ENCODE assay signal across 8 cellular contexts in the genomic region with DNA sequence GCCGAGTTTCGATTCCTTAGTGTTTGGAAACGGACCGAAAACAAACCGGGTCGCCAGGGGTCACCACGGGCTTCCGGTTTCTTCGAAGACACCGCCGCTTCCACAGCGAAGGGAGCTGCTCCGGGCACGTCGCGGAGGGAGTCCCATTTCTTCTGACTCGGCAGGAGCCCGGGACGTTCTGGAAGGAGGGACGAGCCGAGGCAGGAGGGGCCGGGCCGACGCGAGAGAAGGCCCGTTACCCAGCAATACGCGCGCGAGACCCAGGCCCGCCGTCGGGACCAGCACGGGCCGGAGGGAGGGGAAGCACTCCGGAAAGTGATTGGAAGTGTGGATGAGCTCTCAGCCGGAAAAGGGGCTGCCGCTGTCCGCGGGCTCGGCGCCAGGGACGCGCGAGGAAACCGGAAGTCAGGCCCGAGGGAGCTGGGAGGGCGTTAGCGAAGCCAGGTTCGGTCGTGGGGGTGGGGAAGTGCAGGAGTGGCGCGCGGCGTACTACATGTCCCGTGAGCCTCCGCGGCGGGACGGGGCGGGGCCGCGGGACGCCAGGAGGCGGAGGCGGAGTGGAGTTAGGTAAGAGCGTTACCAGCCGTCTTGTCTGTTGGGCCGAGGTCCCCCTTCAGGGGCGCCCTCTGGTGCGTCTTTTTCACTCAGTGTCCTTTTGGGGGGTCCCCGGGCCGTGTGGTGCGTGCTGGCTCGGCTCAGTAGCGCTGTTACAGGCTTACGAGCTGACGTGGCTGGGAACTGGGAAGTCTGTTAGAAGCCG. TPM values are rescaled to one million over a fixed set of nuclear protein-coding genes. Genes with fewer than 3 reads are reported as not detected.
DNase-seq lines count a peak whose midpoint lies in the region; ATAC-seq, FAIRE-seq and TF ChIP-seq lines count a peak whose summit lies in the region.

A gene with protein sequence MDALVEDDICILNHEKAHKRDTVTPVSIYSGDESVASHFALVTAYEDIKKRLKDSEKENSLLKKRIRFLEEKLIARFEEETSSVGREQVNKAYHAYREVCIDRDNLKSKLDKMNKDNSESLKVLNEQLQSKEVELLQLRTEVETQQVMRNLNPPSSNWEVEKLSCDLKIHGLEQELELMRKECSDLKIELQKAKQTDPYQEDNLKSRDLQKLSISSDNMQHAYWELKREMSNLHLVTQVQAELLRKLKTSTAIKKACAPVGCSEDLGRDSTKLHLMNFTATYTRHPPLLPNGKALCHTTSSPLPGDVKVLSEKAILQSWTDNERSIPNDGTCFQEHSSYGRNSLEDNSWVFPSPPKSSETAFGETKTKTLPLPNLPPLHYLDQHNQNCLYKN (minus strand): TSS at position 188 of the 760 bp plus-strand sequence. CDS start 8,207 bp downstream, outside the sequence.
A gene with protein sequence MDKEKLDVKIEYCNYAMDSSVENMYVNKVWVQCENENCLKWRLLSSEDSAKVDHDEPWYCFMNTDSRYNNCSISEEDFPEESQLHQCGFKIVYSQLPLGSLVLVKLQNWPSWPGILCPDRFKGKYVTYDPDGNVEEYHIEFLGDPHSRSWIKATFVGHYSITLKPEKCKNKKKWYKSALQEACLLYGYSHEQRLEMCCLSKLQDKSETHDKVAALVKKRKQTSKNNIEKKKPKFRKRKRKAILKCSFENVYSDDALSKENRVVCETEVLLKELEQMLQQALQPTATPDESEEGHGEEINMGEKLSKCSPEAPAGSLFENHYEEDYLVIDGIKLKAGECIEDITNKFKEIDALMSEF (plus strand): TSS at position 85 of the 760 bp plus-strand sequence. CDS start 64,348 bp downstream, outside the sequence.

- H3K27ac Mint-ChIP-seq in T-cell: peak within 1 kb of the TSS; percentile 95 to 99

- H3K4me3 Mint-ChIP-seq in T-cell: peak within 1 kb of the TSS; percentile 88 to 99 (median 96)

- peaks cover 0 to 10% (median 6%) of the 10 kb centered on the region in 3 donors for H3K9me3 Mint-ChIP-seq in T-cell

- H3K36me3 ChIP-seq in left ventricle myocardium inferior: peaks cover 17% of the 10 kb centered on the region
- no peaks in the 10 kb centered on the region for H3K36me3 ChIP-seq in prostate gland

- H3K27me3 ChIP-seq in left ventricle myocardium inferior (ENCODE audit: low read depth): no peaks in the 10 kb centered on the region
- H3K27me3 ChIP-seq in prostate gland (replicated peaks; ENCODE audit: insufficient read depth): no peaks in the 10 kb centered on the region

- peak; percentile 83 for TF ChIP-seq POLR2A in GM12892 (IDR thresholded peaks at IDR 0.05; ENCODE audit: low read depth, low read length)
- peak; percentile 85 for TF ChIP-seq POLR2A in prostate gland (IDR thresholded peaks at IDR 0.05)

- FAIRE-seq in GM12892 (lab: Jason Lieb, UNC) (peak; percentile 100), urothelium cell line (lab: Jason Lieb, UNC) (peak; percentile 97)

- H3K9me3 ChIP-seq in left ventricle myocardium inferior (replicated peaks) (peaks cover 27% of the 10 kb centered on the region), prostate gland (no peaks in the 10 kb centered on the region)

- intact Hi-C loops in left ventricle myocardium inferior (cut with micrococcal nuclease): no loop called here
- intact Hi-C loops in prostate gland (cut with DNase I): no loop called here

- under 1% methylated on average over 66 of the region's 79 CpGs for WGBS in prostate gland

- DNase-seq in GM12892 (ENCODE audit: insufficient read length) (peak; percentile 44), NCI-H1436 treated with DMSO at 0.1 percent for 48 hours (lab: John Stamatoyannopoulos, UW) (peak; percentile 22), T-cell (peak; percentile 81 to 93 (median 88)), amniotic stem cell (lab: John Stamatoyannopoulos, UW) (peak; percentile 94), left ventricle myocardium inferior (peak; percentile 97), prostate gland (ENCODE audit: low spot score) (peak; percentile 96), urothelium cell line (ENCODE audit: low spot score) (peak; percentile 90)

- no peaks in the 10 kb centered on the region for H3K27me3 Mint-ChIP-seq in T-cell

- POLR2A ChIA-PET in T-cell (lab: Charles Lee): interaction anchor here in 1 of 2 donors (0.5 to 1.7 kb wide), 8 partner anchors 9 to 977 kb away, joined by 3 to 20 read pairs (median 4); no protein-coding TSS in a partner anchor

- peaks cover 47 to 65% (median 55%) of the 10 kb centered on the region in 3 donors for H3K4me1 Mint-ChIP-seq in T-cell

- H3K4me3 ChIP-seq in left ventricle myocardium inferior (peak within 1 kb of the TSS; percentile 83), prostate gland (peak within 1 kb of the TSS; percentile 63 to 64)

- H3K4me1 ChIP-seq in left ventricle myocardium inferior (peaks cover 78% of the 10 kb centered on the region), prostate gland (replicated peaks) (peaks cover 5% of the 10 kb centered on the region)

- peaks cover 18% of the 10 kb centered on the region for H3K36me3 Mint-ChIP-seq in T-cell

- ATAC-seq in HG02852 (IDR thresholded peaks at IDR 0.05; ENCODE audit: unreplicated experiment) (peak; percentile 89), T-cell (replicated peaks in 1 of 4) (peak; percentile 89 to 97 (median 92))

- H3K27ac ChIP-seq in left ventricle myocardium inferior (replicated peaks) (peak within 1 kb of the TSS; percentile 99), prostate gland (peak within 1 kb of the TSS; percentile 95 to 98)

- TF ChIP-seq CTCF in left ventricle myocardium inferior (IDR thresholded peaks at IDR 0.05; ENCODE audit: borderline replicate concordance): peak; percentile 14
- peak in 3 of 4 experiments; percentile 7 to 42 (median 42) for TF ChIP-seq CTCF in prostate gland (IDR thresholded peaks at IDR 0.05)

- CTCF ChIA-PET in T-cell (lab: Charles Lee): interaction anchor here (0.6 to 2.2 kb wide), 10 partner anchors 12 to 668 kb away, joined by 3 to 19 read pairs (median 4); no protein-coding TSS in a partner anchor

RNA-seq across cellular contexts. Expression of the first gene that starts in this region (rescaled TPM):
- 31.0 TPM for polyA plus RNA-seq in GM12892 (2012; ENCODE audit: missing spikeins)
- 10 to 100 TPM; 29.5 to 38.6 (median 30.6) TPM for total RNA-seq in T-cell
- total RNA-seq in left ventricle myocardium inferior: 37.5 TPM
- total RNA-seq in prostate gland: 10 to 100 TPM; 45.4 to 55.2 TPM

RNA-seq across cellular contexts. Expression of the second gene that starts in this region (rescaled TPM):
- polyA plus RNA-seq in GM12892 (2012; ENCODE audit: missing spikeins): 0.34 TPM
- under 1 TPM in 4 of 5 donors, not detected in 1; 0.23 to 0.79 (median 0.50) TPM for total RNA-seq in T-cell
- 2.2 TPM for total RNA-seq in left ventricle myocardium inferior
- total RNA-seq in prostate gland: 1 to 10 TPM in 1 of 2 donors, under 1 TPM in 1; 0.80 to 1.7 TPM

Comparison
In these comparisons a context has a peak if more than half of its experiments do, and no peak if none do; other contexts are left out.
1. Peak in every context shown above with its lines: DNase-seq, ATAC-seq, H3K4me3 ChIP-seq and H3K27ac ChIP-seq.
2. DNase-seq: peak in every context shown above with its lines; median percentile 97 in left ventricle myocardium inferior; 96 in prostate gland; 94 in amniotic stem cell; 90 in urothelium cell line; 88 in T-cell; 44 in GM12892; 22 in NCI-H1436 treated with DMSO at 0.1 percent for 48 hours.